ENCODE assay signal across 8 cellular contexts in the genomic region with DNA sequence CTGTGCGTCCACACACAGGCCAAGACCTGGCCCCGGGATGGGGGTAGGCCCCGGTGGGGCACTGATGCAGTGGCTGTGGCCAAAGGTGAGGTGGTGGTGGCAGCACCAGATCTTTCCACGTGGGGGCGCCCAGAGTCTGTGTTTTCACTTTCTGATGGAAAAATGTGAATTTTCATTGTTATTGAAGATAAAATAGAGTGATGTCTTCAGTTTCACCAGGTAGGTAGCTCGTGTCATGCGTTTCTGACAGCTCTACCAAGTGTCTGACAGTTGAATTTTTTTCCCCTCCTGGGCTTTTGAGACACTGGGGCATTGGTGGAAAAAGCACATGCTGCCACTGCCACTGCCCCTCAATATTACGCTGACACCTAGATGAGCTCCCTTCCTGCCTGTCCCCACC. TPM values are rescaled to one million over a fixed set of nuclear protein-coding genes. Genes with fewer than 3 reads are reported as not detected.
DNase-seq lines count a peak whose midpoint lies in the region; ATAC-seq and TF ChIP-seq lines count a peak whose summit lies in the region.

No MANE protein-coding gene starts in this region.

- no peaks in the 10 kb centered on the region for H3K27me3 Mint-ChIP-seq in T-helper 17 cell

- peaks cover 2% of the 10 kb centered on the region for H3K36me3 Mint-ChIP-seq in T-helper 17 cell (ENCODE audit: low read depth)

- ATAC-seq in T-helper 17 cell, result peak; percentile 75
- no peak for ATAC-seq in GM18498 (IDR thresholded peaks at IDR 0.05; ENCODE audit: unreplicated experiment)
- ATAC-seq in GM21576 (IDR thresholded peaks at IDR 0.05; ENCODE audit: unreplicated experiment), result no peak

- no peak overlapping the region for H3K4me3 ChIP-seq in HFF-Myc (replicated peaks; ENCODE audit: low read depth, low read length)
- H3K4me3 ChIP-seq in adrenal gland, result no peak overlapping the region

- H3K36me3 ChIP-seq in adrenal gland (replicated peaks in 1 of 2), result no peaks in the 10 kb centered on the region

- TF ChIP-seq POLR2A in adrenal gland (IDR thresholded peaks at IDR 0.05), result no peak

- peak overlapping the region; percentile 83 for H3K27ac Mint-ChIP-seq in T-helper 17 cell

- no peaks in the 10 kb centered on the region for H3K9me3 ChIP-seq in T-helper 17 cell (ENCODE audit: control insufficient read depth, low read length, poor library complexity, severe bottlenecking)
- H3K9me3 ChIP-seq in adrenal gland (replicated peaks in 1 of 3), result no peaks in the 10 kb centered on the region

- H3K4me1 ChIP-seq in adrenal gland (replicated peaks in 1 of 2), result no peaks in the 10 kb centered on the region

- peak; percentile 81 for TF ChIP-seq CTCF in HFF-Myc (IDR thresholded peaks at IDR 0.05; ENCODE audit: low read depth, low read length, missing control alignments)
- TF ChIP-seq CTCF in adrenal gland (IDR thresholded peaks at IDR 0.05), result peak; percentile 76 to 97 (median 90)

- intact Hi-C loops in adrenal gland (cut with DNase I), result loop anchor here in 1 of 2 donors (2.0 kb wide), 1 partner anchor 115 kb away; no protein-coding TSS in a partner anchor

- no peaks in the 10 kb centered on the region for H3K27me3 ChIP-seq in adrenal gland

- no peak overlapping the region for H3K27ac ChIP-seq in adrenal gland

- WGBS in adrenal gland, 4 donors, result 13 to 17% (median 16%) methylated on average over 8 of the region's 8 CpGs

- H3K4me3 Mint-ChIP-seq in T-helper 17 cell, result no peak overlapping the region

- DNase-seq in COLO668 (lab: John Stamatoyannopoulos, UW; ENCODE audit: unreplicated experiment) (peak; percentile 48), HFF-Myc (ENCODE audit: extremely low read depth, low read depth) (no peak), T-helper 17 cell (peak; percentile 47 to 68 (median 54)), adrenal gland (peak; percentile 36 to 80 (median 62)), hippocampal formation (lab: John Stamatoyannopoulos, UW) (peak; percentile 7 to 14)
- peak; percentile 49 to 63 for DNase-seq in stimulated activated CD4-positive, alpha-beta T cell treated with anti-CD3 and anti-CD28 coated beads, Interleukin-1b, Interleukin-23, amount 100 ng/mL, for 1 hour (ENCODE audit: low read depth in 2 of 2)

- H3K4me1 Mint-ChIP-seq in T-helper 17 cell, result peaks cover 2% of the 10 kb centered on the region

RNA-seq across cellular contexts. Expression of gene MAGOH, which starts 40.0 kb away (rescaled TPM):
- total RNA-seq in T-helper 17 cell, result 10 to 100 TPM; 49.3 to 57.6 TPM
- 10 to 100 TPM; 14.5 to 39.6 (median 29.9) TPM for total RNA-seq in adrenal gland
- 100 to 1,000 TPM in 1 of 3 donors, 10 to 100 TPM in 2; 87.0 to 119 (median 95.8) TPM for polyA plus RNA-seq in adrenal gland

RNA-seq across cellular contexts. Expression of gene LRP8, which starts 49.6 kb away (rescaled TPM):
- total RNA-seq in T-helper 17 cell (10 to 100 TPM; 15.1 to 18.6 TPM), adrenal gland (1 to 10 TPM in 7 of 8 donors, under 1 TPM in 1; 0.66 to 7.0 (median 2.7) TPM)
- polyA plus RNA-seq in adrenal gland, result 1 to 10 TPM in 1 of 3 donors, under 1 TPM in 2; 0.64 to 7.6 (median 0.72) TPM

RNA-seq across cellular contexts. Expression of gene CZIB, which starts 57.9 kb away (rescaled TPM):
- total RNA-seq in T-helper 17 cell, result 10 to 100 TPM; 28.7 to 38.6 TPM
- 10 to 100 TPM; 21.2 to 67.4 (median 54.9) TPM for total RNA-seq in adrenal gland
- polyA plus RNA-seq in adrenal gland, result 100 to 1,000 TPM in 2 of 3 donors, 10 to 100 TPM in 1; 60.2 to 108 (median 103) TPM
